In the genomic region with DNA sequence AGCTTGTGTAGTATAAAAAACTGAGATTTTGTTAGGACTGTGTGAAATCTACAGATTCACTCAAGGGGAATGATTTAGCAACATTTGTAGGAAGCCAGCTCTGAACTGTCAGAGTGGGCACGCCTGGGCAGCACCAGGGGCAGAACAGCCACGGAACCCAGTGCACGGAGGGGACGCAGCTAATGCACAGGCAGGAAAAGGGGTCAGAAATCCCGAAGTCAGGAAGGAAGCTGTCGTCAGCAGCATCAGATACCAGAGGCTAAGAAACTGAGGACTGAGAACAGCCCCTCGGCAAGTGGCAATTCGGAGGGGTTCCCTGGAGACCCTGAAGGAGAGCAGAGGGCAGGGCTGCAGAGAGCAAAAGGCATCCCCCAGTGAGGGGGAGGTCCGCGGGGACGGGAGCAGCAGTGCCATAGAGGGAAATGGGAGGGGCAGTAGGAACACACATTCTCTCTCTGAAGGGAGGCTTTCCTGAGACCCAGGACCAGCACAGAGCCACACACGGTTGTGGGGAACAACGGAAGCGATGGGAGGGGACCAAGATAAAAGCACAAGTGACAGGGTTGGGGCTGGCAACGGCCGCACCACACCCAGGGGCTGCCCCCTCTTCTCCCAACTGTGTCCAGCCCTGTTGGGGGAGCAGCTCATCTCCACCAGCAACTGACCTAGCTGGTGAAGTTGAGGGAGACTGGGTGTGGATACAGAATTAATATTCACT, we compare ENCODE assay signal across 16 cellular contexts. TPM values are rescaled to one million over a fixed set of nuclear protein-coding genes. Genes with fewer than 3 reads are reported as not detected.
A peak's percentile ranks its signal among the peaks of the same experiment; 100 is the strongest.
DNase-seq lines count a peak whose midpoint lies in the region; ATAC-seq and TF ChIP-seq lines count a peak whose summit lies in the region.
"Had no signal": no experiment of that assay in that cellular context is flagged by ENCODE, and none has a peak within 500 bp of the region (broad histone marks: within the 10 kb centered on the region; RNA-seq: fewer than 3 reads in every experiment).

No MANE protein-coding gene starts in this region.

- H3K4me3 ChIP-seq in BE2C (ENCODE audit: low read depth, low read length): no peak overlapping the region
- H3K4me3 ChIP-seq: breast epithelium, lung, pancreas, thyroid gland had no signal

- intact Hi-C loops in activated CD4-positive, alpha-beta T cell treated with anti-CD3 and anti-CD28 coated beads, Interleukin-2, amount 10 ng/mL, durations not matched to agents 24 days and 14 days (cut with micrococcal nuclease): no loop called here

- peak overlapping the region; percentile 66 for H3K27ac Mint-ChIP-seq in activated CD4-positive, alpha-beta T cell treated with anti-CD3 and anti-CD28 coated beads, Interleukin-2, amount 10 ng/mL, durations not matched to agents 24 days and 14 days
- H3K27ac Mint-ChIP-seq in brain (peak overlapping the region in 4 of 5 experiments; percentile 39 to 82 (median 77)), naive B cell (peak overlapping the region in 4 of 6 donors; percentile 71 to 90 (median 82))
- H3K27ac Mint-ChIP-seq: activated B cell treated with CpG ODN at 0.5 μM for 24 hours had no signal

- no peaks in the 10 kb centered on the region for H3K27me3 ChIP-seq in BE2C
- H3K27me3 ChIP-seq: breast epithelium, pancreas, thyroid gland had no signal

- no peaks in the 10 kb centered on the region for H3K9me3 Mint-ChIP-seq in activated CD4-positive, alpha-beta T cell treated with anti-CD3 and anti-CD28 coated beads, Interleukin-2, amount 10 ng/mL, durations not matched to agents 24 days and 14 days
- no peaks in the 10 kb centered on the region for H3K9me3 Mint-ChIP-seq in brain
- H3K9me3 Mint-ChIP-seq in naive B cell: peaks cover 0 to 3% (median 0%) of the 10 kb centered on the region in 7 donors
- H3K9me3 Mint-ChIP-seq: activated B cell treated with CpG ODN at 0.5 μM for 24 hours; activated T-cell treated with anti-CD3 and anti-CD28 coated beads, Interleukin-2, amount 50 U/mL, for 4 hours had no signal

- peaks cover 4% of the 10 kb centered on the region for H3K4me1 Mint-ChIP-seq in activated CD4-positive, alpha-beta T cell treated with anti-CD3 and anti-CD28 coated beads, Interleukin-2, amount 10 ng/mL, durations not matched to agents 24 days and 14 days
- H3K4me1 Mint-ChIP-seq in brain (no peaks in the 10 kb centered on the region), naive B cell (peaks cover 26 to 37% (median 32%) of the 10 kb centered on the region in 3 donors)

- no peak for DNase-seq in activated CD4-positive, alpha-beta T cell treated with anti-CD3 and anti-CD28 coated beads, Interleukin-2, amount 10 ng/mL, durations not matched to agents 24 days and 14 days
- DNase-seq in activated CD4-positive, alpha-beta T cell treated with anti-CD3 and anti-CD28 coated beads for 4 hours: no peak
- DNase-seq in NCI-H510A treated with DMSO at 0.1 percent for 48 hours (lab: John Stamatoyannopoulos, UW) (peak; percentile 86), naive B cell (no peak), BE2C (no peak), D341Med (ENCODE audit: low spot score) (no peak), mesenteric fat pad (ENCODE audit: low spot score) (no peak)
- DNase-seq: activated B cell treated with CpG ODN at 0.5 μM for 24 hours; activated T-cell treated with anti-CD3 and anti-CD28 coated beads, Interleukin-2, amount 50 U/mL, for 4 hours; pancreas; stimulated activated CD4-positive, alpha-beta T cell treated with anti-CD3 and anti-CD28 coated beads, Interleukin-12 subunit alpha, Interleukin-12 subunit beta, amount 100 ng/mL, for 4 hours; thyroid gland had no signal

- H3K4me1 ChIP-seq in BE2C: no peaks in the 10 kb centered on the region
- H3K4me1 ChIP-seq: breast epithelium, pancreas, thyroid gland had no signal

- no peaks in the 10 kb centered on the region for H3K27me3 Mint-ChIP-seq in activated CD4-positive, alpha-beta T cell treated with anti-CD3 and anti-CD28 coated beads, Interleukin-2, amount 10 ng/mL, durations not matched to agents 24 days and 14 days
- H3K27me3 Mint-ChIP-seq in brain (no peaks in the 10 kb centered on the region), naive B cell (no peaks in the 10 kb centered on the region)
- H3K27me3 Mint-ChIP-seq: activated B cell treated with CpG ODN at 0.5 μM for 24 hours had no signal

- TF ChIP-seq CTCF in brain (conservative IDR thresholded peaks at IDR 0.05): no peak
- TF ChIP-seq CTCF in BE2C (IDR thresholded peaks at IDR 0.05; ENCODE audit: low read depth, low read length): no peak

- ATAC-seq in naive B cell (ENCODE audit: low read depth in 2 of 2): no peak
- ATAC-seq: activated T-cell treated with anti-CD3 and anti-CD28 coated beads, Interleukin-2, amount 50 U/mL, for 4 hours; pancreas had no signal

- peaks cover 71% of the 10 kb centered on the region for H3K36me3 ChIP-seq in BE2C

- H3K4me3 Mint-ChIP-seq in activated CD4-positive, alpha-beta T cell treated with anti-CD3 and anti-CD28 coated beads, Interleukin-2, amount 10 ng/mL, durations not matched to agents 24 days and 14 days: no peak overlapping the region
- H3K4me3 Mint-ChIP-seq in brain: no peak overlapping the region
- H3K4me3 Mint-ChIP-seq in naive B cell: peak overlapping the region in 5 of 8 donors; percentile 27 to 52 (median 35)
- H3K4me3 Mint-ChIP-seq: activated B cell treated with CpG ODN at 0.5 μM for 24 hours; activated T-cell treated with anti-CD3 and anti-CD28 coated beads, Interleukin-2, amount 50 U/mL, for 4 hours had no signal

- peaks cover 59% of the 10 kb centered on the region for H3K36me3 Mint-ChIP-seq in activated CD4-positive, alpha-beta T cell treated with anti-CD3 and anti-CD28 coated beads, Interleukin-2, amount 10 ng/mL, durations not matched to agents 24 days and 14 days (ENCODE audit: low read depth)
- peaks cover 49% of the 10 kb centered on the region for H3K36me3 Mint-ChIP-seq in brain
- H3K36me3 Mint-ChIP-seq in naive B cell: peaks cover 5 to 8% of the 10 kb centered on the region in 2 donors

- no peaks in the 10 kb centered on the region for H3K9me3 ChIP-seq in BE2C
- H3K9me3 ChIP-seq: breast epithelium, pancreas, thyroid gland had no signal

RNA-seq across cellular contexts. Expression of a gene that starts 12.7 kb away (rescaled TPM):
- 86.9 and 87.3 TPM in 2 replicates for total RNA-seq in activated CD4-positive, alpha-beta T cell treated with anti-CD3 and anti-CD28 coated beads, Interleukin-2, amount 10 ng/mL, durations not matched to agents 24 days and 14 days
- polyA plus RNA-seq in brain (ENCODE audit: insufficient read depth, low read depth, low replicate concordance) (45.3 TPM), naive B cell (ENCODE audit: low read depth in 6 of 6) (100 to 1,000 TPM in 1 of 6 donors, 10 to 100 TPM in 5; 75.1 to 112 (median 87.4) TPM)
- polyA plus RNA-seq in BE2C (2012; ENCODE audit: insufficient read depth, insufficient read length, low read depth): 166 TPM
- 56.5 TPM for total RNA-seq in mesenteric fat pad

RNA-seq across cellular contexts. Expression of a gene that starts 14.5 kb away (rescaled TPM):
- 1.3 and 2.8 TPM in 2 replicates for total RNA-seq in activated CD4-positive, alpha-beta T cell treated with anti-CD3 and anti-CD28 coated beads, Interleukin-2, amount 10 ng/mL, durations not matched to agents 24 days and 14 days
- polyA plus RNA-seq in brain (ENCODE audit: insufficient read depth, low read depth, low replicate concordance) (1.4 TPM), naive B cell (ENCODE audit: low read depth in 6 of 6) (not detected)
- polyA plus RNA-seq in BE2C (2012; ENCODE audit: insufficient read depth, insufficient read length, low read depth): 8.4 TPM
- 2.9 TPM for total RNA-seq in mesenteric fat pad
- total RNA-seq: A172 had no signal

RNA-seq across cellular contexts. Expression of a gene that starts 19.2 kb away (rescaled TPM):
- 3.1 and 3.2 TPM in 2 replicates for total RNA-seq in activated CD4-positive, alpha-beta T cell treated with anti-CD3 and anti-CD28 coated beads, Interleukin-2, amount 10 ng/mL, durations not matched to agents 24 days and 14 days
- polyA plus RNA-seq in brain (ENCODE audit: insufficient read depth, low read depth, low replicate concordance): 1.4 TPM
- not detected for polyA plus RNA-seq in naive B cell (ENCODE audit: low read depth in 6 of 6)
- 5.7 TPM for polyA plus RNA-seq in BE2C (2012; ENCODE audit: insufficient read depth, insufficient read length, low read depth)
- total RNA-seq in mesenteric fat pad: 2.1 TPM

RNA-seq across cellular contexts. Expression of a gene that starts 29.0 kb away (rescaled TPM):
- total RNA-seq in activated CD4-positive, alpha-beta T cell treated with anti-CD3 and anti-CD28 coated beads, Interleukin-2, amount 10 ng/mL, durations not matched to agents 24 days and 14 days: 42.5 and 43.2 TPM in 2 replicates
- 13.5 TPM for polyA plus RNA-seq in brain (ENCODE audit: insufficient read depth, low read depth, low replicate concordance)
- 10 to 100 TPM in 5 of 6 donors, 1 to 10 TPM in 1; 6.9 to 22.9 (median 12.9) TPM for polyA plus RNA-seq in naive B cell (ENCODE audit: low read depth in 6 of 6)
- polyA plus RNA-seq in BE2C (2012; ENCODE audit: insufficient read depth, insufficient read length, low read depth): 33.8 TPM
- 14.1 TPM for total RNA-seq in mesenteric fat pad

RNA-seq across cellular contexts. Expression of a gene that starts 29.2 kb away (rescaled TPM):
- total RNA-seq in activated CD4-positive, alpha-beta T cell treated with anti-CD3 and anti-CD28 coated beads, Interleukin-2, amount 10 ng/mL, durations not matched to agents 24 days and 14 days: 175 and 194 TPM in 2 replicates
- polyA plus RNA-seq in brain (ENCODE audit: insufficient read depth, low read depth, low replicate concordance): 119 TPM
- polyA plus RNA-seq in naive B cell (ENCODE audit: low read depth in 6 of 6): 100 to 1,000 TPM in 1 of 6 donors, 10 to 100 TPM in 5; 64.8 to 101 (median 85.4) TPM
- polyA plus RNA-seq in BE2C (2012; ENCODE audit: insufficient read depth, insufficient read length, low read depth): 404 TPM
- total RNA-seq in mesenteric fat pad: 144 TPM

Comparison
In these comparisons a context has a peak if more than half of its experiments do, and no peak if none do; other contexts are left out.
1. H3K4me3 Mint-ChIP-seq: peak in naive B cell (5 of 8); none in activated CD4-positive, alpha-beta T cell treated with anti-CD3 and anti-CD28 coated beads, Interleukin-2, amount 10 ng/mL, durations not matched to agents 24 days and 14 days (single experiment) and brain (0 of 5).
2. Peak in every context shown above with its lines, with median percentiles within 50 percentile points of each other: H3K27ac Mint-ChIP-seq.